Comparison of ENCODE assay signal across 8 cellular contexts in genomic region chr2:24360050-24360962, GRCh38. TPM values are rescaled to one million over a fixed set of nuclear protein-coding genes. Genes with fewer than 3 reads are reported as not detected.
A peak's percentile ranks its signal among the peaks of the same experiment; 100 is the strongest.
DNase-seq lines count a peak whose midpoint lies in the region; ATAC-seq and TF ChIP-seq lines count a peak whose summit lies in the region.

ITSN2 (minus strand) TSS chr2:24360536; CDS start chr2:24328082, 32,454 bp downstream.

- intact Hi-C loops in mucosa of descending colon (cut with DNase I, micrococcal nuclease), result no loop called here

- peaks cover 9% of the 10 kb centered on the region; the same call in 1 of the 2 replicates for H3K36me3 ChIP-seq in OCI-LY1 (ENCODE audit: insufficient read depth, low read length)
- no peaks in the 10 kb centered on the region for H3K36me3 ChIP-seq in mucosa of descending colon (ENCODE audit: low read depth)

- 0 out of 2 replicates have a peak, but pooled peaks cover under 1% of the 10 kb centered on the region for H3F3A ChIP-seq in OCI-LY1 (ENCODE audit: insufficient read depth, low read length)

- no peaks in the 10 kb centered on the region for H3K9me2 ChIP-seq in OCI-LY1 (ENCODE audit: low read depth, low read length)

- TF ChIP-seq CTCF in OCI-LY1 (IDR thresholded peaks at IDR 0.05; ENCODE audit: low read length) (no peak), mucosa of descending colon (IDR thresholded peaks at IDR 0.05) (no peak)

- peak within 1 kb of the TSS; percentile 83 for H3K9ac ChIP-seq in OCI-LY1 (ENCODE audit: low read length)

- H3K9me3 ChIP-seq in OCI-LY1 (ENCODE audit: low read length), result no peaks in the 10 kb centered on the region
- H3K9me3 ChIP-seq in mucosa of descending colon, result no peaks in the 10 kb centered on the region

- peak within 1 kb of the TSS; percentile 87 for H3K4me2 ChIP-seq in OCI-LY1 (ENCODE audit: low read length)

- peak within 1 kb of the TSS; percentile 33; the same call in 1 of the 2 replicates for H2AFZ ChIP-seq in OCI-LY1 (ENCODE audit: low read length)

- peaks cover 42% of the 10 kb centered on the region for H3K4me1 ChIP-seq in OCI-LY1 (ENCODE audit: insufficient read depth, low read length, severe bottlenecking)
- H3K4me1 ChIP-seq in mucosa of descending colon (ENCODE audit: low read depth), result peaks cover 17% of the 10 kb centered on the region

- peak; percentile 35 for DNase-seq in COLO829 (ENCODE audit: low spot score)
- DNase-seq in HK-2 (ENCODE audit: unreplicated experiment), result peak; percentile 85
- DNase-seq in activated T-cell treated with anti-CD3 and anti-CD28 coated beads for 1 hour (ENCODE audit: low read depth), result peak; percentile 67
- DNase-seq in epidermal melanocyte (ENCODE audit: insufficient read length, low spot score), result peak; percentile 42
- DNase-seq in mucosa of descending colon, result peak; percentile 88 to 91 (median 90)
- peak; percentile 52 to 60 for DNase-seq in stimulated activated CD8-positive, alpha-beta memory T cell treated with anti-CD3 and anti-CD28 coated beads, Interleukin-4, amount 100 ng/mL, for 1 hour (ENCODE audit: low read depth in 2 of 2, low spot score in 1 of 2)

- no peaks in the 10 kb centered on the region for H3K27me3 ChIP-seq in OCI-LY1 (ENCODE audit: insufficient read depth, low read length)

- H3K79me2 ChIP-seq in OCI-LY1 (ENCODE audit: insufficient read depth, low read length), result peaks cover 37% of the 10 kb centered on the region

- H3K4me3 ChIP-seq in OCI-LY1 (ENCODE audit: low read depth, low read length, poor library complexity, severe bottlenecking) (peak within 1 kb of the TSS; percentile 86), mucosa of descending colon (peak within 1 kb of the TSS; percentile 98)

- H3K27ac ChIP-seq in OCI-LY1 (ENCODE audit: low read depth, low read length, poor library complexity, severe bottlenecking), result peak within 1 kb of the TSS; percentile 89

- ATAC-seq in GM19455 (IDR thresholded peaks at IDR 0.05; ENCODE audit: unreplicated experiment) (peak; percentile 84), mucosa of descending colon (peak; percentile 94)

- no peaks in the 10 kb centered on the region for H4K20me1 ChIP-seq in OCI-LY1 (ENCODE audit: insufficient read depth, low read length)

RNA-seq across cellular contexts. Expression of gene ITSN2, which starts in this region (rescaled TPM):
- total RNA-seq in mucosa of descending colon, result 10 to 100 TPM; 48.4 to 82.8 (median 54.0) TPM

Comparison
In these comparisons a context has a peak if more than half of its experiments do, and no peak if none do; other contexts are left out.
1. Peak in every context shown above with its lines: DNase-seq, ATAC-seq, H3K4me3 ChIP-seq and H3K27ac ChIP-seq.
2. DNase-seq: peak in every context shown above with its lines; median percentile 90 in mucosa of descending colon; 85 in HK-2; 67 in activated T-cell treated with anti-CD3 and anti-CD28 coated beads for 1 hour; 56 in stimulated activated CD8-positive, alpha-beta memory T cell treated with anti-CD3 and anti-CD28 coated beads, Interleukin-4, amount 100 ng/mL, for 1 hour; 42 in epidermal melanocyte; 35 in COLO829.